13 cellular contexts compared by ENCODE assay signal in the genomic region with DNA sequence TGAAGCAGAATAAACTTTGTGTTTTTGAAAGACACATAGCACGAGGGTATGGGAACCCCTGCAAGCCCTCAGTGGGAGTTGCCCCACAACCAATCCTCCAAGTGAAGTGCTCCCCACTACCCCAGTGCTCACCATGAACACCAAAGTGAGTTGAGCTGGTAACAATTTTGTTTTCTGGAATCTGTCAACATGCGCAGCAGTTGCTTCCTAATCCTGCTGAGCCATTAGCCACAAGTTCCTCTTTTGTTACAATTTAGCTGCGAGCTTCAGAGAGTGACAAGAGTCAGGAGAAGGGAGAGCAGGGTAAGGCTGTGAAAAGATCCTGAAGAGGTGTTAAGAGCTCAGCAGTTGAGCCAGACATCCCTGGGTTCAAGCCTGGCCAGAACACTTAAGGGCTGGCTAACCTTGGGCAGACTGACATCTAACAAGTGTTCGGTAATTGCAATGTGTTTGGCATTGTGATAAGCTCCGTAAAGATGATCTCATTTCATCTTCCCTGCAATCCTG. TPM values are rescaled to one million over a fixed set of nuclear protein-coding genes. Genes with fewer than 3 reads are reported as not detected.
A peak's percentile ranks its signal among the peaks of the same experiment; 100 is the strongest.
DNase-seq lines count a peak whose midpoint lies in the region; ATAC-seq and TF ChIP-seq lines count a peak whose summit lies in the region.
"Had no signal": no experiment of that assay in that cellular context is flagged by ENCODE, and none has a peak within 500 bp of the region (broad histone marks: within the 10 kb centered on the region; RNA-seq: fewer than 3 reads in every experiment).

No MANE protein-coding gene starts in this region.

- no peaks in the 10 kb centered on the region for H3K36me3 Mint-ChIP-seq in GM23338 (ENCODE audit: low read depth)

- no TSS peak for BruUV-seq in A673 (replicated peaks; lab: Mats Ljungman, UMichigan)

- peaks cover 5% of the 10 kb centered on the region; the same call in 1 of the 2 replicates for H3K9me2 ChIP-seq in GM23338 (ENCODE audit: insufficient read depth)

- TF ChIP-seq CTCF in A673 (conservative IDR thresholded peaks at IDR 0.05; ENCODE audit: low read depth, low read length) (no peak), GM23338 (conservative IDR thresholded peaks at IDR 0.05; ENCODE audit: low read depth in 2 of 2) (no peak)

- POLR2A ChIA-PET in A673 (lab: Charles Lee; ENCODE audit: low non-redundant PET), result interaction anchor here (0.8 kb wide), 1 partner anchor 1461 kb away, joined by 8 read pairs; no protein-coding TSS in a partner anchor

- no peak overlapping the region for H3K4me3 Mint-ChIP-seq in GM23338

- H3K27ac ChIP-seq in A673 (ENCODE audit: low read depth, low read length, poor library complexity, severe bottlenecking) (no peak overlapping the region), GM23338 (ENCODE audit: low read depth) (no peak overlapping the region)
- H3K27ac ChIP-seq: heart right ventricle had no signal

- no peaks in the 10 kb centered on the region for H3K9me3 Mint-ChIP-seq in GM23338

- no peaks in the 10 kb centered on the region for H3K36me3 ChIP-seq in A673 (ENCODE audit: insufficient read depth, low read length, poor library complexity, severe bottlenecking)
- H3K36me3 ChIP-seq in GM23338 (ENCODE audit: insufficient read depth), result no peaks in the 10 kb centered on the region
- H3K36me3 ChIP-seq: heart right ventricle had no signal

- DNase-seq in A673 (ENCODE audit: low spot score), result peak; percentile 28
- DNase-seq in GM23338 (ENCODE audit: low spot score), result no peak
- peak; percentile 62 for DNase-seq in SIG-M5 (lab: John Stamatoyannopoulos, UW)
- DNase-seq in left cardiac atrium, result no peak
- no peak for DNase-seq in NCI-H2107 treated with DMSO at 0.1 percent for 48 hours (lab: John Stamatoyannopoulos, UW; ENCODE audit: unreplicated experiment)
- DNase-seq in NCI-H1092 treated with DMSO at 0.1 percent for 48 hours (lab: John Stamatoyannopoulos, UW), result no peak
- no peak for DNase-seq in dermis blood vessel endothelial cell
- DNase-seq: activated CD4-positive, alpha-beta T cell treated with anti-CD3 and anti-CD28 coated beads for 48 hours; activated naive CD4-positive, alpha-beta T cell treated with Interleukin-2 at 50 U/mL for 16 hours; dorsolateral prefrontal cortex; heart right ventricle; NCI-H146 had no signal

- H3K4me1 ChIP-seq in A673 (ENCODE audit: insufficient read depth, low read length, poor library complexity, severe bottlenecking) (no peaks in the 10 kb centered on the region), GM23338 (ENCODE audit: insufficient read depth) (no peaks in the 10 kb centered on the region)

- ATAC-seq in GM23338, result no peak
- ATAC-seq in left cardiac atrium, result peak; percentile 76 to 87
- ATAC-seq in HG03175 (IDR thresholded peaks at IDR 0.05; ENCODE audit: unreplicated experiment), result no peak

- peaks cover 14% of the 10 kb centered on the region for H3K4me1 Mint-ChIP-seq in GM23338

- no peak overlapping the region for H3K27ac Mint-ChIP-seq in GM23338

- peak overlapping the region; percentile 72 for H2AFZ ChIP-seq in GM23338

- intact Hi-C loops in A673 (cut with micrococcal nuclease; ENCODE audit: unreplicated experiment), result no loop called here
- intact Hi-C loops in left cardiac atrium (cut with DNase I), result no loop called here

- peaks cover 10% of the 10 kb centered on the region for H3K27me3 Mint-ChIP-seq in GM23338 (ENCODE audit: insufficient read depth, low read depth, poor library complexity)

- no peaks in the 10 kb centered on the region for H3F3A ChIP-seq in GM23338 (replicated peaks; ENCODE audit: low read depth)

- no peaks in the 10 kb centered on the region for H3K79me2 ChIP-seq in GM23338 (replicated peaks; ENCODE audit: insufficient read depth)

- no peak overlapping the region for H3K4me2 ChIP-seq in GM23338

- H3K27me3 ChIP-seq in A673 (replicated peaks; ENCODE audit: insufficient read depth, low read depth, low read length, poor library complexity) (peaks cover 3% of the 10 kb centered on the region), GM23338 (ENCODE audit: insufficient read depth) (no peaks in the 10 kb centered on the region)
- H3K27me3 ChIP-seq: dorsolateral prefrontal cortex had no signal

- no peak overlapping the region for H3K4me3 ChIP-seq in A673 (ENCODE audit: low read depth, low read length, poor library complexity, severe bottlenecking)
- H3K4me3 ChIP-seq in GM23338, result no peak overlapping the region
- H3K4me3 ChIP-seq: heart right ventricle had no signal

- CTCF ChIA-PET in A673 (lab: Charles Lee), result interaction anchor here (0.5 kb wide), 1 partner anchor 41 kb away, joined by 9 read pairs; no protein-coding TSS in a partner anchor

- H3K9me3 ChIP-seq in A673 (ENCODE audit: low read depth, low read length, poor library complexity, severe bottlenecking), result no peaks in the 10 kb centered on the region
- H3K9me3 ChIP-seq: heart right ventricle had no signal

- H4K20me1 ChIP-seq in GM23338 (replicated peaks; ENCODE audit: insufficient read depth), result no peaks in the 10 kb centered on the region

TF ChIP-seq in GM23338, 12 proteins besides CTCF, POLR2A, EP300 and RAD21 (continues in another document):
- TF ChIP-seq CREB1 (CRISPR knock-in tag; IDR thresholded peaks at IDR 0.05; ENCODE audit: low read depth) (no peak), ZNF331 (CRISPR knock-in tag; IDR thresholded peaks at IDR 0.05; ENCODE audit: low read depth) (no peak), EZH2 (IDR thresholded peaks at IDR 0.05; ENCODE audit: low read depth, unreplicated experiment) (no peak), ZNF114 (CRISPR knock-in tag; IDR thresholded peaks at IDR 0.05) (no peak), EZH2phosphoT487 (IDR thresholded peaks at IDR 0.05; ENCODE audit: unreplicated experiment) (no peak), NANOG (IDR thresholded peaks at IDR 0.05; ENCODE audit: borderline replicate concordance) (no peak), JUNB (IDR thresholded peaks at IDR 0.05; ENCODE audit: unreplicated experiment) (no peak)
- TF ChIP-seq, protein P1, sequence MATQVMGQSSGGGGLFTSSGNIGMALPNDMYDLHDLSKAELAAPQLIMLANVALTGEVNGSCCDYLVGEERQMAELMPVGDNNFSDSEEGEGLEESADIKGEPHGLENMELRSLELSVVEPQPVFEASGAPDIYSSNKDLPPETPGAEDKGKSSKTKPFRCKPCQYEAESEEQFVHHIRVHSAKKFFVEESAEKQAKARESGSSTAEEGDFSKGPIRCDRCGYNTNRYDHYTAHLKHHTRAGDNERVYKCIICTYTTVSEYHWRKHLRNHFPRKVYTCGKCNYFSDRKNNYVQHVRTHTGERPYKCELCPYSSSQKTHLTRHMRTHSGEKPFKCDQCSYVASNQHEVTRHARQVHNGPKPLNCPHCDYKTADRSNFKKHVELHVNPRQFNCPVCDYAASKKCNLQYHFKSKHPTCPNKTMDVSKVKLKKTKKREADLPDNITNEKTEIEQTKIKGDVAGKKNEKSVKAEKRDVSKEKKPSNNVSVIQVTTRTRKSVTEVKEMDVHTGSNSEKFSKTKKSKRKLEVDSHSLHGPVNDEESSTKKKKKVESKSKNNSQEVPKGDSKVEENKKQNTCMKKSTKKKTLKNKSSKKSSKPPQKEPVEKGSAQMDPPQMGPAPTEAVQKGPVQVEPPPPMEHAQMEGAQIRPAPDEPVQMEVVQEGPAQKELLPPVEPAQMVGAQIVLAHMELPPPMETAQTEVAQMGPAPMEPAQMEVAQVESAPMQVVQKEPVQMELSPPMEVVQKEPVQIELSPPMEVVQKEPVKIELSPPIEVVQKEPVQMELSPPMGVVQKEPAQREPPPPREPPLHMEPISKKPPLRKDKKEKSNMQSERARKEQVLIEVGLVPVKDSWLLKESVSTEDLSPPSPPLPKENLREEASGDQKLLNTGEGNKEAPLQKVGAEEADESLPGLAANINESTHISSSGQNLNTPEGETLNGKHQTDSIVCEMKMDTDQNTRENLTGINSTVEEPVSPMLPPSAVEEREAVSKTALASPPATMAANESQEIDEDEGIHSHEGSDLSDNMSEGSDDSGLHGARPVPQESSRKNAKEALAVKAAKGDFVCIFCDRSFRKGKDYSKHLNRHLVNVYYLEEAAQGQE (IDR thresholded peaks at IDR 0.05; ENCODE audit: unreplicated experiment), result no peak
- TF ChIP-seq, protein P2, sequence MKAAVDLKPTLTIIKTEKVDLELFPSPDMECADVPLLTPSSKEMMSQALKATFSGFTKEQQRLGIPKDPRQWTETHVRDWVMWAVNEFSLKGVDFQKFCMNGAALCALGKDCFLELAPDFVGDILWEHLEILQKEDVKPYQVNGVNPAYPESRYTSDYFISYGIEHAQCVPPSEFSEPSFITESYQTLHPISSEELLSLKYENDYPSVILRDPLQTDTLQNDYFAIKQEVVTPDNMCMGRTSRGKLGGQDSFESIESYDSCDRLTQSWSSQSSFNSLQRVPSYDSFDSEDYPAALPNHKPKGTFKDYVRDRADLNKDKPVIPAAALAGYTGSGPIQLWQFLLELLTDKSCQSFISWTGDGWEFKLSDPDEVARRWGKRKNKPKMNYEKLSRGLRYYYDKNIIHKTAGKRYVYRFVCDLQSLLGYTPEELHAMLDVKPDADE (IDR thresholded peaks at IDR 0.05), result no peak

RNA-seq across cellular contexts. Expression of a gene that starts 24.2 kb away (rescaled TPM):
- total RNA-seq in A673 (2021) (1.2 and 1.4 TPM in 2 replicates), left cardiac atrium (under 1 TPM; 0.18 to 0.31 TPM), dermis blood vessel endothelial cell (1.0 and 1.2 TPM in 2 replicates)
- total RNA-seq in GM23338 (2014; rRNA removed; shearing (Covaris generic)), result 9.3 and 10.0 TPM in 2 replicates
- 6.0 and 8.3 TPM in 2 replicates for polyA plus RNA-seq in GM23338 (2016; fragmentation: Nextera tagmentation; extraction: Ambion mirVana)

Comparison
In these comparisons a context has a peak if more than half of its experiments do, and no peak if none do; other contexts are left out.
1. DNase-seq: peak in A673 (single experiment) and SIG-M5 (single experiment); none in GM23338 (single experiment), left cardiac atrium (single experiment), NCI-H2107 treated with DMSO at 0.1 percent for 48 hours (single experiment), NCI-H1092 treated with DMSO at 0.1 percent for 48 hours (single experiment) and dermis blood vessel endothelial cell (single experiment).
2. ATAC-seq: peak in left cardiac atrium (2 of 2); none in GM23338 (single experiment) and HG03175 (single experiment).